In the genomic region with DNA sequence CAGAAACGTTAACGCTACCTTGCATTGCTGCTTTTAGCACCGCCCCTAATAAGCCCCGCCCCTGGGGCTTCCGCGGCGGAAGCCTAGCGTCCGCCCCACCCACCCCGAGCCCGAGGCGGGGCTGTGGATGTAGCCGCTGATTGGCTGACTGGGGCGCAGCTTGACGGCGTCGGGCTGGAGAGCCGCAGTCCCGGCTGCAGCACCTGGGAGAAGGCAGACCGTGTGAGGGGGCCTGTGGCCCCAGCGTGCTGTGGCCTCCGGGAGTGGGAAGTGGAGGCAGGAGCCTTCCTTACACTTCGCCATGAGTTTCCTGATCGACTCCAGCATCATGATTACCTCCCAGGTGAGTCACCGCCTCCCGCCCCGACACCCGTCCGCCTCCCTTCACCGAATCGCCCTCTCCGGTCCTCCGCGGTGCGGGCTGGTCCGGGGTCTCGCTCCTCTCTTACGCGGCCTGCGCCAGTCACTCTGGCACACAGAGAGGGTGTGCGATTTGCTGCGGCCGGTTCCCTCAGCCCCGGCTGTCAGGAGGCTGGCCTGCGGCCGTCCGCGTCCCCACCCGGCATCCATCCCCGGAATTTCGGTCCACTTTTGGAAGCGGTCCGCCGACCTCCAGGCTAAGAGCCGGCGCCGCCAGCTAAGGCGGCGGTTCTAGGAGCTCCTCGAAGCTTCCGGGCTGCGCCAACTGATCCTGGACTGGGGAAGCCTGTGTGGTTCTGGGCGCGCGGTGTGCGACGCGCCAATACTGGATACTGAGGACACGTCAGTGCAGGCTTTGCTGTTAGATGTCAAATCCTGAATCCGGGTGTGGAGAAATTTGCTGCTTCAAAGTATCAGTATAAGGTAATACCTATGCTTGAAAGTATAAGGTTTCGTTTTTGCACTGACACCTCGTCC, we compare ENCODE assay signal across 8 cellular contexts. TPM values are rescaled to one million over a fixed set of nuclear protein-coding genes. Genes with fewer than 3 reads are reported as not detected.
DNase-seq lines count a peak whose midpoint lies in the region; ATAC-seq, FAIRE-seq and TF ChIP-seq lines count a peak whose summit lies in the region.
"Not testable (repeated sequence)": the region's sequence is repeated elsewhere in the genome, so short reads cannot be mapped to it uniquely, and the experiment has no call there.

A gene (plus strand): TSS at position 185 of the 897 bp plus-strand sequence. CDS start 117 bp downstream, at position 302.

- H3K4me1 ChIP-seq in adipocyte (ENCODE audit: control insufficient read depth, insufficient read depth, low read length), result not testable (repeated sequence)
- H3K4me1 ChIP-seq in heart right ventricle (peaks cover 0 to 11% (median 6%) of the 10 kb centered on the region in 9 donors), transverse colon (peaks cover 0 to 11% (median 4%) of the 10 kb centered on the region in 4 donors)

- TF ChIP-seq POLR2A in GM12891 (IDR thresholded peaks at IDR 0.05; ENCODE audit: low read depth, low read length) (peak; percentile 87), transverse colon (IDR thresholded peaks at IDR 0.05) (peak; percentile 93)

- not testable (repeated sequence) for H3K9me3 Mint-ChIP-seq in T-cell

- H3K27ac ChIP-seq in heart right ventricle, result peak within 1 kb of the TSS in 9 of 10 donors; percentile 55 to 84 (median 71)
- peak within 1 kb of the TSS; percentile 88 to 94 (median 93) for H3K27ac ChIP-seq in transverse colon

- 0% methylated on average over 52 to 54 of the region's 72 CpGs for WGBS in heart right ventricle, 2 donors
- WGBS in transverse colon (ENCODE audit: low coverage in 1 of 2), 2 donors, result 1% methylated on average over 27 of the region's 72 CpGs; no CpG with 5 or more reads in 1 of the 2 donors

- POLR2A ChIA-PET in T-cell (lab: Charles Lee), result not testable (repeated sequence)

- ATAC-seq in HG02840 (IDR thresholded peaks at IDR 0.05; ENCODE audit: low FRiP score, unreplicated experiment) (peak; percentile 98), T-cell (replicated peaks in 1 of 4) (peak; percentile 97 to 100 (median 98)), heart right ventricle (peak; percentile 100)

- peak within 1 kb of the TSS in 1 of 2 donors; percentile 61 for H3K27ac Mint-ChIP-seq in T-cell

- peak; percentile 59 for DNase-seq in GM12891 (ENCODE audit: insufficient read length, low spot score)
- peak; percentile 79 for DNase-seq in NCI-H1436 (lab: John Stamatoyannopoulos, UW)
- DNase-seq in T-cell, result peak; percentile 83 to 97 (median 92)
- DNase-seq in adipocyte (ENCODE audit: low read depth), result peak; percentile 91
- DNase-seq in heart right ventricle, result peak; percentile 89 to 92
- peak; percentile 83 for DNase-seq in pons (ENCODE audit: low spot score)
- peak; percentile 89 for DNase-seq in transverse colon

- H3K36me3 ChIP-seq in adipocyte (ENCODE audit: control insufficient read depth, insufficient read depth, low read length, severe bottlenecking); heart right ventricle; transverse colon: not testable (repeated sequence)

- not testable (repeated sequence) for H3K36me3 Mint-ChIP-seq in T-cell

- not testable (repeated sequence) for TF ChIP-seq EP300 in transverse colon (IDR thresholded peaks at IDR 0.05; ENCODE audit: low read depth)

- in situ Hi-C loops in transverse colon (cut with MboI; ENCODE audit: low pct_ligation_motif_present in 1 of 4, low pct_unique_long_range_greater_than_20kb in 1 of 4, low sequenced_read_pairs in 3 of 4), result not testable (repeated sequence)

- H3K4me3 Mint-ChIP-seq in T-cell, result peak within 1 kb of the TSS; percentile 78 to 83 (median 78)

- H3K27me3 ChIP-seq in adipocyte (replicated peaks; ENCODE audit: control insufficient read depth, insufficient read depth, low read length); heart right ventricle; transverse colon: not testable (repeated sequence)

- not testable (repeated sequence) for H3K9me3 ChIP-seq in adipocyte (ENCODE audit: control insufficient read depth, low read length); heart right ventricle; transverse colon

- H3K4me1 Mint-ChIP-seq in T-cell, result peaks cover 33 to 37% (median 36%) of the 10 kb centered on the region in 3 donors

- not testable (repeated sequence) for H3K27me3 Mint-ChIP-seq in T-cell

- H3K9ac ChIP-seq in adipocyte (ENCODE audit: low read length), result peak within 1 kb of the TSS; percentile 82

- not testable (repeated sequence) for TF ChIP-seq CTCF in heart right ventricle (IDR thresholded peaks at IDR 0.05); transverse colon (IDR thresholded peaks at IDR 0.05)

- H3K4me3 ChIP-seq in adipocyte (ENCODE audit: low read length), result peak within 1 kb of the TSS; percentile 89
- H3K4me3 ChIP-seq in heart right ventricle, result peak within 1 kb of the TSS; percentile 61 to 93 (median 82)
- peak within 1 kb of the TSS; percentile 79 to 93 (median 84) for H3K4me3 ChIP-seq in transverse colon

- peak; percentile 96 for FAIRE-seq in GM12891 (lab: Jason Lieb, UNC)

- intact Hi-C loops in heart right ventricle (cut with DNase I); transverse colon (cut with DNase I; ENCODE audit: low total_unique reads): not testable (repeated sequence)

- CTCF ChIA-PET in T-cell (lab: Charles Lee), result not testable (repeated sequence)

TF ChIP-seq in GM12891, 5 proteins besides CTCF, POLR2A, EP300 and RAD21:
- TF ChIP-seq POLR2AphosphoS5 (IDR thresholded peaks at IDR 0.05; ENCODE audit: low read depth, low read length) (peak; percentile 89), TAF1 (IDR thresholded peaks at IDR 0.05; ENCODE audit: low read depth, low read length) (peak; percentile 79)

RNA-seq across cellular contexts. Expression of the gene that starts here (rescaled TPM):
- polyA plus RNA-seq in GM12891 (2012; ENCODE audit: low read depth, missing spikeins), result 9.4 TPM
- total RNA-seq in T-cell (10 to 100 TPM; 18.2 to 25.5 (median 22.2) TPM), heart right ventricle (1 to 10 TPM; 4.9 to 9.4 (median 6.1) TPM), transverse colon (10 to 100 TPM in 2 of 4 donors, 1 to 10 TPM in 2; 5.0 to 30.8 (median 12.5) TPM)
- 10 to 100 TPM in 1 of 2 donors, 1 to 10 TPM in 1; 7.1 to 10.7 TPM for polyA plus RNA-seq in heart right ventricle

Comparison
In these comparisons a context has a peak if more than half of its experiments do, and no peak if none do; other contexts are left out.
1. Peak in every context shown above with its lines: DNase-seq, ATAC-seq, H3K4me3 ChIP-seq and H3K27ac ChIP-seq.